Comparison of ENCODE assay signal across 8 cellular contexts in genomic region chr10:91409869-91410637, GRCh38. TPM values are rescaled to one million over a fixed set of nuclear protein-coding genes. Genes with fewer than 3 reads are reported as not detected.
DNase-seq lines count a peak whose midpoint lies in the region; ATAC-seq lines count a peak whose summit lies in the region.

Gene HECTD2 (plus strand): TSS chr10:91410344. CDS start chr10:91410439, 95 bp downstream.

- H3K4ac ChIP-seq in mesendoderm (ENCODE audit: low read depth, low read length), result peak within 1 kb of the TSS; percentile 81

- H3K79me2 ChIP-seq in mesendoderm (ENCODE audit: control insufficient read depth, insufficient read depth, low read length), result peaks cover 24% of the 10 kb centered on the region

- peak within 1 kb of the TSS; percentile 82 for H2BK5ac ChIP-seq in mesendoderm (ENCODE audit: low read length)

- no peaks in the 10 kb centered on the region for H3K36me3 ChIP-seq in mesendoderm (ENCODE audit: control insufficient read depth, insufficient read depth, low read length)

- H3K9ac ChIP-seq in mesendoderm (ENCODE audit: low read length), result peak within 1 kb of the TSS; percentile 97

- H3K27ac ChIP-seq in mesendoderm (ENCODE audit: low read depth, low read length), result peak within 1 kb of the TSS; percentile 99

- H3K79me1 ChIP-seq in mesendoderm (ENCODE audit: low read length), result peaks cover 9% of the 10 kb centered on the region

- DNase-seq in Ammon's horn (ENCODE audit: low spot score) (peak; percentile 88), NCI-H460 (ENCODE audit: extremely low read depth, low read depth) (peak; percentile 77), mesendoderm (peak; percentile 90)
- DNase-seq in activated CD8-positive, alpha-beta T cell treated with anti-CD3 and anti-CD28 coated beads, Interleukin-2, amount 10 ng/mL, durations not matched to agents 7 days and 5 days, result peak; percentile 78
- peak; percentile 61 for DNase-seq in effector CD8-positive, alpha-beta T cell (lab: John Stamatoyannopoulos, UW)
- peak; percentile 79 for DNase-seq in stimulated activated CD8-positive, alpha-beta memory T cell treated with anti-CD3 and anti-CD28 coated beads, Interleukin-12 subunit alpha, Interleukin-12 subunit beta, amount 100 ng/mL, for 4 hours (ENCODE audit: low read depth)

- no CpG with 5 or more reads among the region's 111 CpGs for WGBS in mesendoderm (ENCODE audit: extremely low coverage, insufficient coverage, low lambda C conversion rate)

- ATAC-seq in GM18868 (IDR thresholded peaks at IDR 0.05; ENCODE audit: unreplicated experiment), result peak; percentile 86
- peak; percentile 87 for ATAC-seq in HG03097 (IDR thresholded peaks at IDR 0.05; ENCODE audit: low FRiP score, unreplicated experiment)
- peak; percentile 93 for ATAC-seq in activated CD8-positive, alpha-beta T cell treated with anti-CD3 and anti-CD28 coated beads, Interleukin-2, amount 10 ng/mL, durations not matched to agents 7 days and 5 days

- H3K36me3 Mint-ChIP-seq in activated CD8-positive, alpha-beta T cell treated with anti-CD3 and anti-CD28 coated beads, Interleukin-2, amount 10 ng/mL, durations not matched to agents 7 days and 5 days (ENCODE audit: low read depth), result no peaks in the 10 kb centered on the region

- peak within 1 kb of the TSS; percentile 83 for H3K4me3 ChIP-seq in mesendoderm (ENCODE audit: low read length)

- H3K9me3 Mint-ChIP-seq in activated CD8-positive, alpha-beta T cell treated with anti-CD3 and anti-CD28 coated beads, Interleukin-2, amount 10 ng/mL, durations not matched to agents 7 days and 5 days (ENCODE audit: insufficient read depth), result no peaks in the 10 kb centered on the region

- H3K56ac ChIP-seq in mesendoderm (ENCODE audit: low read length), result peak within 1 kb of the TSS; percentile 98

- CTCF ChIA-PET in activated CD8-positive, alpha-beta T cell treated with anti-CD3 and anti-CD28 coated beads, Interleukin-2, amount 10 ng/mL, durations not matched to agents 7 days and 5 days (lab: Charles Lee), result interaction anchor here (0.7 to 1.4 kb wide), 5 partner anchors 13 to 222 kb away, joined by 3 to 9 read pairs (median 3); no protein-coding TSS in a partner anchor

- peak within 1 kb of the TSS; percentile 82 for H4K5ac ChIP-seq in mesendoderm (ENCODE audit: low read length)

- H2BK120ac ChIP-seq in mesendoderm (ENCODE audit: low read depth, low read length), result peak within 1 kb of the TSS; percentile 80

- peak within 1 kb of the TSS; percentile 93 for H3K18ac ChIP-seq in mesendoderm (ENCODE audit: low read length)

- no peak within 1 kb of the TSS for H2BK15ac ChIP-seq in mesendoderm (replicated peaks; ENCODE audit: low read depth)

- H4K8ac ChIP-seq in mesendoderm (ENCODE audit: low read depth, low read length), result peak within 1 kb of the TSS; percentile 60

- H3K4me3 Mint-ChIP-seq in activated CD8-positive, alpha-beta T cell treated with anti-CD3 and anti-CD28 coated beads, Interleukin-2, amount 10 ng/mL, durations not matched to agents 7 days and 5 days, result peak within 1 kb of the TSS; percentile 75

- no peaks in the 10 kb centered on the region for H3K27me3 ChIP-seq in mesendoderm (ENCODE audit: insufficient read depth, low read length, poor library complexity)

- H3K27ac Mint-ChIP-seq in activated CD8-positive, alpha-beta T cell treated with anti-CD3 and anti-CD28 coated beads, Interleukin-2, amount 10 ng/mL, durations not matched to agents 7 days and 5 days, result peak within 1 kb of the TSS; percentile 83

- peaks cover 7% of the 10 kb centered on the region for H3K4me1 ChIP-seq in mesendoderm (ENCODE audit: control insufficient read depth, low read depth, low read length)

- peak within 1 kb of the TSS; percentile 82 for H3K4me2 ChIP-seq in mesendoderm (ENCODE audit: low read length)

- no peak within 1 kb of the TSS for H2AK5ac ChIP-seq in mesendoderm (ENCODE audit: low read length)

- H3K27me3 Mint-ChIP-seq in activated CD8-positive, alpha-beta T cell treated with anti-CD3 and anti-CD28 coated beads, Interleukin-2, amount 10 ng/mL, durations not matched to agents 7 days and 5 days (ENCODE audit: low read depth), result peaks cover 26% of the 10 kb centered on the region

- POLR2A ChIA-PET in activated CD8-positive, alpha-beta T cell treated with anti-CD3 and anti-CD28 coated beads, Interleukin-2, amount 10 ng/mL, durations not matched to agents 7 days and 5 days (lab: Charles Lee), result no interaction called here

- peak within 1 kb of the TSS; percentile 86 for H3K23ac ChIP-seq in mesendoderm (ENCODE audit: low read length)

- peaks cover 10% of the 10 kb centered on the region for H3K4me1 Mint-ChIP-seq in activated CD8-positive, alpha-beta T cell treated with anti-CD3 and anti-CD28 coated beads, Interleukin-2, amount 10 ng/mL, durations not matched to agents 7 days and 5 days (ENCODE audit: low read depth)

RNA-seq across cellular contexts. Expression of gene HECTD2, which starts in this region (rescaled TPM):
- 14.0 and 17.1 TPM in 2 replicates for total RNA-seq in NCI-H460 (2014; rRNA removed; shearing (Covaris generic))
- polyA plus RNA-seq in NCI-H460 (2014; cell fraction: nucleus; rRNA removed), result 16.6 and 31.3 TPM in 2 replicates
- 1 to 10 TPM; 1.4 to 2.0 TPM for total RNA-seq in activated CD8-positive, alpha-beta T cell treated with anti-CD3 and anti-CD28 coated beads, Interleukin-2, amount 10 ng/mL, durations not matched to agents 7 days and 5 days
- polyA plus RNA-seq in mesendoderm (2013, experiment 1 of 2), result 14.8 TPM
- polyA plus RNA-seq in mesendoderm (2013, experiment 2 of 2), result 14.7 TPM

Comparison
In these comparisons a context has a peak if more than half of its experiments do, and no peak if none do; other contexts are left out.
1. Peak in every context shown above with its lines: DNase-seq, ATAC-seq, H3K4me3 ChIP-seq and H3K27ac ChIP-seq.